20 cellular contexts compared by ENCODE assay signal in the genomic region with DNA sequence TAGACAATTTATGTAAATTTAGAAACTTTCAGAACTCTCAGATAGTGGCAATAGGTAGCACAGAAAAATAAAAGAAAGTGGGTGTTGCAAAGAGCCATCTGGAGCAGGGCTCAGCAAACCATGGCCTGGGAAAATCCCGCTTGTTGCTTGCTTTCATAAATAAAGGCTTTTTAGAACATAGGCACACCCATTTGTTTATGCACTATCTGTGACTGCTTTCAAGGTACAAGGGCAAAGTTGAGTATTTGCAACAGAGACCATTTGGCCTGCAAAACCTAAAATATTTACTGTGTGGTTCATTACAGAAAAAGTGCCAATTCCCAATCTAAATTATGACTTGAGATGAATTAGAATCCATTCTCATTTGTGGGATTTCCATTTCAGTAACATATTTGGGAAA. TPM values are rescaled to one million over a fixed set of nuclear protein-coding genes. Genes with fewer than 3 reads are reported as not detected.
DNase-seq lines count a peak whose midpoint lies in the region; ATAC-seq, FAIRE-seq and TF ChIP-seq lines count a peak whose summit lies in the region.
"Had no signal": no experiment of that assay in that cellular context is flagged by ENCODE, and none has a peak within 500 bp of the region (broad histone marks: within the 10 kb centered on the region; RNA-seq: fewer than 3 reads in every experiment).

No MANE protein-coding gene starts in this region.

- H3K9me3 ChIP-seq in gastroesophageal sphincter (no peaks in the 10 kb centered on the region), right lobe of liver (no peaks in the 10 kb centered on the region), smooth muscle cell (replicated peaks; ENCODE audit: low read depth) (no peaks in the 10 kb centered on the region), gastrocnemius medialis (no peaks in the 10 kb centered on the region)
- H3K9me3 ChIP-seq: BLaER1, HAP-1 had no signal

- 50 to 56% methylated on average over 1 of the region's 1 CpG for WGBS in gastroesophageal sphincter (ENCODE audit: low coverage in 1 of 2), 2 donors
- WGBS in right lobe of liver (ENCODE audit: insufficient coverage, low coverage, low lambda C conversion rate, missing lambda C conversion rate): 40% methylated on average over 1 of the region's 1 CpG
- 47% methylated on average over 1 of the region's 1 CpG for WGBS in smooth muscle cell (ENCODE audit: low lambda C conversion rate)

- in situ Hi-C loops in GM13976 (cut with MboI; ENCODE audit: low sequenced_read_pairs, unreplicated experiment) (no loop called here), gastrocnemius medialis (cut with MboI; ENCODE audit: low sequenced_read_pairs in 4 of 4) (no loop called here)

- H3K27ac ChIP-seq in gastroesophageal sphincter (peak overlapping the region in 1 of 4 donors; percentile 3), right lobe of liver (peak overlapping the region in 2 of 3 donors; percentile 41 to 78), smooth muscle cell (ENCODE audit: low read depth) (peak overlapping the region; percentile 45), gastrocnemius medialis (no peak overlapping the region)
- H3K27ac ChIP-seq: BLaER1, GM23248 had no signal

- H3K36me3 ChIP-seq in gastroesophageal sphincter: no peaks in the 10 kb centered on the region
- H3K36me3 ChIP-seq in right lobe of liver: no peaks in the 10 kb centered on the region
- no peaks in the 10 kb centered on the region for H3K36me3 ChIP-seq in smooth muscle cell (ENCODE audit: low read depth)
- no peaks in the 10 kb centered on the region for H3K36me3 ChIP-seq in gastrocnemius medialis
- H3K36me3 ChIP-seq: BLaER1, HAP-1 had no signal

- H3K9ac ChIP-seq in smooth muscle cell (ENCODE audit: low read depth): no peak overlapping the region
- H3K9ac ChIP-seq: BLaER1, GM23248 had no signal

- H3K79me2 ChIP-seq in smooth muscle cell (ENCODE audit: low read depth): no peaks in the 10 kb centered on the region

- H2AFZ ChIP-seq in smooth muscle cell (ENCODE audit: low read depth): no peak overlapping the region
- H2AFZ ChIP-seq: GM23248 had no signal

- ATAC-seq in gastroesophageal sphincter (peak; percentile 37), right lobe of liver (peak; percentile 82 to 90 (median 88)), gastrocnemius medialis (no peak)
- ATAC-seq: GM12878 had no signal

- H3K4me2 ChIP-seq in smooth muscle cell: peak overlapping the region; percentile 62
- H3K4me2 ChIP-seq: BLaER1 had no signal

- no peak for TF ChIP-seq EP300 in gastroesophageal sphincter (IDR thresholded peaks at IDR 0.05)

- H4K20me1 ChIP-seq in smooth muscle cell (ENCODE audit: low read depth): no peaks in the 10 kb centered on the region
- H4K20me1 ChIP-seq: BLaER1 had no signal

- H3K4me1 ChIP-seq in gastroesophageal sphincter (peaks cover 8 to 47% (median 11%) of the 10 kb centered on the region in 3 donors), right lobe of liver (peaks cover 0 to 25% (median 11%) of the 10 kb centered on the region in 4 donors), smooth muscle cell (ENCODE audit: low read depth) (peaks cover 9% of the 10 kb centered on the region), gastrocnemius medialis (peaks cover 7% of the 10 kb centered on the region in 2 donors)
- H3K4me1 ChIP-seq: BLaER1, HAP-1 had no signal

- FAIRE-seq in GM19239 (lab: Jason Lieb, UNC): peak; percentile 82
- FAIRE-seq: GM12878, GM18507 had no signal

- H3K27me3 ChIP-seq in gastroesophageal sphincter (no peaks in the 10 kb centered on the region), right lobe of liver (no peaks in the 10 kb centered on the region), smooth muscle cell (ENCODE audit: low read depth) (no peaks in the 10 kb centered on the region), gastrocnemius medialis (no peaks in the 10 kb centered on the region)
- H3K27me3 ChIP-seq: BLaER1 had no signal

- TF ChIP-seq POLR2A in gastroesophageal sphincter (IDR thresholded peaks at IDR 0.05) (no peak), right lobe of liver (IDR thresholded peaks at IDR 0.05) (no peak), gastrocnemius medialis (IDR thresholded peaks at IDR 0.05) (no peak)

- DNase-seq in GM19239 (ENCODE audit: insufficient read length, low spot score) (no peak), right lobe of liver (peak in 2 of 3 donors; percentile 29 to 61), smooth muscle cell (lab: John Stamatoyannopoulos, UW; ENCODE audit: unreplicated experiment) (no peak), GM13976 (ENCODE audit: low spot score) (no peak), gastrocnemius medialis (no peak), activated gamma-delta T cell treated with Interleukin-2 at 50 U/mL for 16 hours (no peak)
- DNase-seq: 8988T; CD4-positive, alpha-beta memory T cell; DMS153; DMS79; GDM1; GM23248 had no signal

- H3K4me3 ChIP-seq in gastroesophageal sphincter: no peak overlapping the region
- H3K4me3 ChIP-seq in right lobe of liver: no peak overlapping the region
- H3K4me3 ChIP-seq in smooth muscle cell: no peak overlapping the region
- no peak overlapping the region for H3K4me3 ChIP-seq in gastrocnemius medialis
- H3K4me3 ChIP-seq: BLaER1, GM12878, GM23248, HAP-1 had no signal

- peaks cover 8% of the 10 kb centered on the region for H3F3A ChIP-seq in smooth muscle cell (ENCODE audit: low read depth)

- intact Hi-C loops in right lobe of liver (cut with DNase I) (no loop called here), gastrocnemius medialis (cut with DNase I; ENCODE audit: low total_unique reads) (no loop called here)

- no peak for TF ChIP-seq CTCF in gastroesophageal sphincter (IDR thresholded peaks at IDR 0.05)
- no peak for TF ChIP-seq CTCF in right lobe of liver (IDR thresholded peaks at IDR 0.05)
- no peak for TF ChIP-seq CTCF in smooth muscle cell (IDR thresholded peaks at IDR 0.05; ENCODE audit: borderline replicate concordance, insufficient read depth, poor library complexity, severe bottlenecking)
- TF ChIP-seq CTCF in GM13976 (IDR thresholded peaks at IDR 0.05; ENCODE audit: borderline replicate concordance, control extremely low read depth, extremely low read depth, insufficient read depth, missing control alignments): no peak
- TF ChIP-seq CTCF in gastrocnemius medialis (IDR thresholded peaks at IDR 0.05 in 4 of 5, conservative IDR thresholded peaks at IDR 0.05 in 1 of 5): no peak

RNA-seq across cellular contexts. Expression of gene DPT, which starts 43.4 kb away (rescaled TPM):
- 100 to 1,000 TPM in 3 of 4 donors, 10 to 100 TPM in 1; 75.2 to 354 (median 130) TPM for total RNA-seq in gastroesophageal sphincter
- 1 to 10 TPM in 5 of 6 experiments, under 1 TPM in 1; 0.88 to 3.0 (median 1.9) TPM for total RNA-seq in right lobe of liver
- total RNA-seq in smooth muscle cell: 3.1 and 7.7 TPM in 2 replicates
- polyA plus RNA-seq in smooth muscle cell: 13.1 and 13.4 TPM in 2 replicates
- 10 to 100 TPM; 12.6 to 21.8 (median 14.7) TPM for total RNA-seq in gastrocnemius medialis
- total RNA-seq: A673; CD4-positive, alpha-beta memory T cell had no signal
- polyA plus RNA-seq: AG04450; CD14-positive monocyte; CD4-positive, alpha-beta memory T cell had no signal

Comparison
In these comparisons a context has a peak if more than half of its experiments do, and no peak if none do; other contexts are left out.
1. DNase-seq: peak in right lobe of liver (2 of 3); none in GM19239 (single experiment), smooth muscle cell (single experiment), GM13976 (single experiment), gastrocnemius medialis (0 of 2) and activated gamma-delta T cell treated with Interleukin-2 at 50 U/mL for 16 hours (single experiment).
2. ATAC-seq: peak in gastroesophageal sphincter (single experiment) and right lobe of liver (4 of 4); none in gastrocnemius medialis (0 of 2).
3. H3K27ac ChIP-seq: peak in right lobe of liver (2 of 3) and smooth muscle cell (single experiment); none in gastrocnemius medialis (0 of 4).